1 cellular context compared by ENCODE assay signal in genomic region chr14:75283884-75284563, GRCh38.
TF ChIP-seq lines count a peak whose summit lies in the region.

No MANE protein-coding gene starts in this region.

TF ChIP-seq in K562, 482 proteins besides CTCF, POLR2A, EP300 and RAD21 (continued from another document and continues in another):
- peak; percentile 73 for TF ChIP-seq ATF3 (IDR thresholded peaks at IDR 0.05)
- TF ChIP-seq ATF3 (CRISPR knock-in tag; conservative IDR thresholded peaks at IDR 0.05), result no peak
- no peak for TF ChIP-seq MIER1 (IDR thresholded peaks at IDR 0.05; ENCODE audit: low read depth)
- no peak for TF ChIP-seq ZNF561 (CRISPR knock-in tag; conservative IDR thresholded peaks at IDR 0.05)
- no peak for TF ChIP-seq BDP1 (IDR thresholded peaks at IDR 0.05; ENCODE audit: insufficient read depth, insufficient read length)
- TF ChIP-seq GABPA (tag; conservative IDR thresholded peaks at IDR 0.05; ENCODE audit: low read depth), result peak; percentile 38; the same call in 1 of the 2 replicates
- no peak for TF ChIP-seq ZNF639 (CRISPR knock-in tag; conservative IDR thresholded peaks at IDR 0.05 in 1 of 2, IDR thresholded peaks at IDR 0.05 in 1 of 2)
- TF ChIP-seq FOXM1 (IDR thresholded peaks at IDR 0.05; ENCODE audit: low read depth), result no peak
- no peak for TF ChIP-seq FOXM1 (CRISPR knock-in tag; IDR thresholded peaks at IDR 0.05; ENCODE audit: low read depth)
- TF ChIP-seq DIDO1 (tag; IDR thresholded peaks at IDR 0.05; ENCODE audit: low read depth), result no peak
- TF ChIP-seq RBM22 (IDR thresholded peaks at IDR 0.05; ENCODE audit: low read depth, low read length, poor library complexity, severe bottlenecking), result no peak
- 0 out of 4 replicates have a peak, but pooled peaks of 1 of the 2 experiments have one; percentile 27 for TF ChIP-seq TEAD1 (CRISPR knock-in tag; IDR thresholded peaks at IDR 0.05)
- TF ChIP-seq ZBTB5 (IDR thresholded peaks at IDR 0.05), result no peak
- TF ChIP-seq HOXB6 (CRISPR knock-in tag; IDR thresholded peaks at IDR 0.05; ENCODE audit: borderline replicate concordance), result no peak
- no peak for TF ChIP-seq ZNF778 (CRISPR knock-in tag; IDR thresholded peaks at IDR 0.05)
- no peak for TF ChIP-seq THAP7 (CRISPR knock-in tag; IDR thresholded peaks at IDR 0.05)
- TF ChIP-seq SNIP1 (IDR thresholded peaks at IDR 0.05; ENCODE audit: low read depth), result no peak
- TF ChIP-seq GATAD2B (IDR thresholded peaks at IDR 0.05; ENCODE audit: borderline replicate concordance), result no peak
- no peak for TF ChIP-seq RBFOX2 (IDR thresholded peaks at IDR 0.05; ENCODE audit: low read depth, low read length)
- TF ChIP-seq ZFP36 (IDR thresholded peaks at IDR 0.05; ENCODE audit: low read depth, low read length, partially characterized antibody), result peak; percentile 51
- peak in 1 of 2 experiments; percentile 46; a peak in 1 of 4 replicates for TF ChIP-seq RCOR1 (IDR thresholded peaks at IDR 0.05; ENCODE audit: borderline replicate concordance in 1 of 2, low read depth in 2 of 2, low read length in 2 of 2)
- TF ChIP-seq IRF2 (CRISPR knock-in tag; IDR thresholded peaks at IDR 0.05), result no peak
- no peak for TF ChIP-seq ZFPM2 (CRISPR knock-in tag; IDR thresholded peaks at IDR 0.05)
- no peak for TF ChIP-seq ZNF77 (CRISPR knock-in tag; IDR thresholded peaks at IDR 0.05)
- TF ChIP-seq MAFG (tag; conservative IDR thresholded peaks at IDR 0.05), result peak; percentile 95
- no peak for TF ChIP-seq ARID2 (IDR thresholded peaks at IDR 0.05)
- no peak for TF ChIP-seq ZNF740 (CRISPR knock-in tag; IDR thresholded peaks at IDR 0.05)
- no peak for TF ChIP-seq ZNF740 (tag; IDR thresholded peaks at IDR 0.05)
- TF ChIP-seq CEBPG (CRISPR knock-in tag; IDR thresholded peaks at IDR 0.05), result peak; percentile 77
- TF ChIP-seq CEBPG (tag; conservative IDR thresholded peaks at IDR 0.05 in 1 of 2, IDR thresholded peaks at IDR 0.05 in 1 of 2), result peak; percentile 84 to 89
- TF ChIP-seq HMGXB4 (CRISPR knock-in tag; IDR thresholded peaks at IDR 0.05), result no peak
- TF ChIP-seq REST (CRISPR knock-in tag; IDR thresholded peaks at IDR 0.05; ENCODE audit: low read depth), result no peak
- no peak for TF ChIP-seq XRCC3 (IDR thresholded peaks at IDR 0.05)
- no peak for TF ChIP-seq HSF4 (CRISPR knock-in tag; IDR thresholded peaks at IDR 0.05; ENCODE audit: borderline replicate concordance)
- TF ChIP-seq SMARCA4 (IDR thresholded peaks at IDR 0.05), result peak; percentile 74
- TF ChIP-seq MAFK (IDR thresholded peaks at IDR 0.05; ENCODE audit: low read length), result peak; percentile 86
- no peak for TF ChIP-seq DMBX1 (CRISPR knock-in tag; IDR thresholded peaks at IDR 0.05; ENCODE audit: borderline replicate concordance)
- no peak for TF ChIP-seq ZNF511 (CRISPR knock-in tag; IDR thresholded peaks at IDR 0.05)
- TF ChIP-seq CC2D1A (IDR thresholded peaks at IDR 0.05), result no peak
- TF ChIP-seq C11orf30 (IDR thresholded peaks at IDR 0.05; ENCODE audit: low read depth), result peak; percentile 92
- TF ChIP-seq ZNF764 (CRISPR knock-in tag; IDR thresholded peaks at IDR 0.05; ENCODE audit: low read depth), result no peak
- TF ChIP-seq PPARD (CRISPR knock-in tag; IDR thresholded peaks at IDR 0.05), result no peak
- no peak for TF ChIP-seq RAD51 (IDR thresholded peaks at IDR 0.05; ENCODE audit: borderline replicate concordance, low read depth)
- TF ChIP-seq PCBP1 (IDR thresholded peaks at IDR 0.05; ENCODE audit: low read depth, low read length, poor library complexity, severe bottlenecking), result no peak
- no peak for TF ChIP-seq NONO (IDR thresholded peaks at IDR 0.05; ENCODE audit: low read depth in 2 of 2, low read length in 1 of 2)
- TF ChIP-seq ZNF431 (CRISPR knock-in tag; IDR thresholded peaks at IDR 0.05), result no peak
- no peak for TF ChIP-seq RBM17 (IDR thresholded peaks at IDR 0.05; ENCODE audit: borderline replicate concordance, low read depth, low read length)
- no peak for TF ChIP-seq TAL1 (IDR thresholded peaks at IDR 0.05)
- TF ChIP-seq NFYB (IDR thresholded peaks at IDR 0.05; ENCODE audit: extremely low read depth, insufficient read length), result no peak
- TF ChIP-seq VEZF1 (CRISPR knock-in tag; IDR thresholded peaks at IDR 0.05), result peak; percentile 31; the same call in 1 of the 2 replicates
- TF ChIP-seq BCLAF1 (IDR thresholded peaks at IDR 0.05; ENCODE audit: borderline replicate concordance in 1 of 2, control insufficient read depth in 1 of 2, low read depth in 2 of 2, low read length in 1 of 2), result no peak
- no peak for TF ChIP-seq NFIX (CRISPR knock-in tag; IDR thresholded peaks at IDR 0.05; ENCODE audit: low read depth)
- TF ChIP-seq ZNF24 (IDR thresholded peaks at IDR 0.05), result no peak
- TF ChIP-seq MYC (IDR thresholded peaks at IDR 0.05; ENCODE audit: low read depth, low read length), result no peak
- TF ChIP-seq MYC (CRISPR knock-in tag; IDR thresholded peaks at IDR 0.05; ENCODE audit: borderline replicate concordance, low read depth), result no peak
